9 cellular contexts compared by ENCODE assay signal in the genomic region with DNA sequence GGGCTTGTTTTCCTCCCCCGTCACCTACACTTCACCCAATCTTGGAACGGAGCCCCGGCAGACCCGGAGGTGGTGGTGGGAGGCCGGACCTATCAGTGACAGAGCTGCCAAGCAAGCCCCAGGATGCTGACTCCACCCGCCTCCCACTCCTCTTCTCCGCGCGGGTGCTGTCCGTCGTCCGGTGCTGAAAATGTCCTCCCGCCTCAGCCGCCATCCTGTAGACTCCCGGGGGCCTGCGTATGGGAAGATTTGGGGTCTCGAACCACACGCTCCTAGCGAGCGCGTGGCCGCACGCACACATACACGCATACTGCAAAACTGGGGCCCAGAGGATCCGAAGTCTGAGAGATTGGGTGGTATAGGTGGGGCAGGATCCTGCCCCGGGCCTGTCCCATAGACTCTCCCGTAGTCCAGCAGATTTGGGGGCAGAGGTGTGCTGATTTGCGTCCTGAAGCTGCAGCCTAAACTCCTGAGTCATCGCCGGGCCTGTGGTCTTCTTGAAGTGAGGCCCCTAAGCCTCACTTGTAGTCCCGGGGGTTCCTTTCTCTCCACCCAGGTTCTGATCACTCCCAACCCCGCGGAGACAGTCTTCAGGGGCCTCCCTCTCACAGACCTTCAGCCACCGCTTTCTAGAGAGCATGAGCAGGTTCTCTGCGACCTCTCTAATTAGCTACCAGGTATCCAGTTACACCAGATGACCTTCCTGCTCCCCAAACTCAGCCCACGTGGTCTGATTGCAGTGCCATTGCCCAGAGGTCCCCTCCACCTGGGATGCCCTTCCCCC. TPM values are rescaled to one million over a fixed set of nuclear protein-coding genes. Genes with fewer than 3 reads are reported as not detected.
DNase-seq lines count a peak whose midpoint lies in the region; TF ChIP-seq lines count a peak whose summit lies in the region.
"Had no signal": no experiment of that assay in that cellular context is flagged by ENCODE, and none has a peak within 500 bp of the region (broad histone marks: within the 10 kb centered on the region; RNA-seq: fewer than 3 reads in every experiment).

No MANE protein-coding gene starts in this region.

- TF ChIP-seq CTCF in GM13976 (IDR thresholded peaks at IDR 0.05; ENCODE audit: borderline replicate concordance, control extremely low read depth, extremely low read depth, insufficient read depth, missing control alignments), result no peak
- TF ChIP-seq CTCF in HFF-Myc (IDR thresholded peaks at IDR 0.05; ENCODE audit: low read depth, low read length, missing control alignments), result no peak
- no peak for TF ChIP-seq CTCF in fibroblast of lung (conservative IDR thresholded peaks at IDR 0.05 in 1 of 2, IDR thresholded peaks at IDR 0.05 in 1 of 2; ENCODE audit: low read depth in 1 of 2, low read length in 2 of 2)
- TF ChIP-seq CTCF in neural progenitor cell (IDR thresholded peaks at IDR 0.05), result no peak
- TF ChIP-seq CTCF in testis (IDR thresholded peaks at IDR 0.05), result no peak

- intact Hi-C loops in testis (cut with DNase I; ENCODE audit: low total_unique reads), result no loop called here

- H3K9ac ChIP-seq in fibroblast of lung (ENCODE audit: insufficient read depth, low read length), result peak overlapping the region; percentile 98
- no peak overlapping the region for H3K9ac ChIP-seq in neural progenitor cell

- no peaks in the 10 kb centered on the region for H4K20me1 ChIP-seq in fibroblast of lung (ENCODE audit: control insufficient read depth, extremely low read depth, insufficient read depth, low read length)
- H4K20me1 ChIP-seq in neural progenitor cell (ENCODE audit: low read depth), result peaks cover 37% of the 10 kb centered on the region

- peaks cover 19% of the 10 kb centered on the region for H3F3A ChIP-seq in neural progenitor cell (ENCODE audit: low read depth)

- TF ChIP-seq POLR2A in testis (IDR thresholded peaks at IDR 0.05), result no peak

- peak overlapping the region; percentile 92 for H3K4me2 ChIP-seq in fibroblast of lung (ENCODE audit: extremely low read depth, insufficient read depth, low read length)
- H3K4me2 ChIP-seq in neural progenitor cell, result peak overlapping the region; percentile 78

- H3K36me3 ChIP-seq in fibroblast of lung (ENCODE audit: control insufficient read depth, insufficient read depth, low read length) (peaks cover 13% of the 10 kb centered on the region), neural progenitor cell (no peaks in the 10 kb centered on the region), testis (ENCODE audit: low read depth, missing control alignments) (no peaks in the 10 kb centered on the region)

- H3K4me3 ChIP-seq in HFF-Myc (replicated peaks; ENCODE audit: low read depth, low read length), result peak overlapping the region; percentile 84
- peak overlapping the region; percentile 76 to 95 (median 82) for H3K4me3 ChIP-seq in fibroblast of lung (replicated peaks in 1 of 4; ENCODE audit: control extremely low read depth in 1 of 4, insufficient read depth in 1 of 4, low read depth in 3 of 4, low read length in 4 of 4)
- H3K4me3 ChIP-seq in neural progenitor cell, result peak overlapping the region; percentile 81
- H3K4me3 ChIP-seq in testis, result peak overlapping the region; percentile 73 to 94

- peaks cover 39% of the 10 kb centered on the region for H3K27me3 Mint-ChIP-seq in neural progenitor cell (ENCODE audit: insufficient read depth, low read depth)

- no peaks in the 10 kb centered on the region for H3K36me3 Mint-ChIP-seq in neural progenitor cell

- H3K27me3 ChIP-seq in fibroblast of lung (ENCODE audit: control insufficient read depth, insufficient read depth, low read length), result peaks cover 23% of the 10 kb centered on the region
- H3K27me3 ChIP-seq in neural progenitor cell, result peaks cover 49% of the 10 kb centered on the region
- no peaks in the 10 kb centered on the region for H3K27me3 ChIP-seq in testis

- peak overlapping the region; percentile 98 for H3K4me3 Mint-ChIP-seq in neural progenitor cell

- H3K9me3 ChIP-seq in fibroblast of lung (ENCODE audit: control insufficient read depth, insufficient read depth, low read depth, low read length) (no peaks in the 10 kb centered on the region), neural progenitor cell (ENCODE audit: low read depth) (no peaks in the 10 kb centered on the region), testis (no peaks in the 10 kb centered on the region)

- in situ Hi-C loops in GM13976 (cut with MboI; ENCODE audit: low sequenced_read_pairs, unreplicated experiment), result no loop called here

- WGBS in testis, 2 donors, result 5 to 6% methylated on average over 27 to 36 of the region's 36 CpGs

- H3K4me1 ChIP-seq in fibroblast of lung (ENCODE audit: control insufficient read depth, extremely low read depth, insufficient read depth, low read length), result peaks cover 8% of the 10 kb centered on the region
- H3K4me1 ChIP-seq in neural progenitor cell, result peaks cover 5% of the 10 kb centered on the region
- H3K4me1 ChIP-seq in testis, result peaks cover 22% of the 10 kb centered on the region

- H3K79me2 ChIP-seq in fibroblast of lung (ENCODE audit: control insufficient read depth, insufficient read depth, low read length), result peaks cover 25% of the 10 kb centered on the region
- peaks cover 8% of the 10 kb centered on the region for H3K79me2 ChIP-seq in neural progenitor cell (ENCODE audit: low read depth)

- peak overlapping the region; percentile 73 for H2AFZ ChIP-seq in fibroblast of lung (ENCODE audit: low read length)
- no peak overlapping the region for H2AFZ ChIP-seq in neural progenitor cell (replicated peaks)

- peak; percentile 93 for DNase-seq in GM13976 (ENCODE audit: low spot score)
- DNase-seq in HFF-Myc (ENCODE audit: extremely low read depth, low read depth), result no peak
- peak; percentile 82 for DNase-seq in NCI-H2227 (lab: John Stamatoyannopoulos, UW; ENCODE audit: unreplicated experiment)
- peak; percentile 80 for DNase-seq in activated T-cell treated with anti-CD3 and anti-CD28 coated beads for 48 hours (ENCODE audit: low read depth)
- DNase-seq in fibroblast of lung (ENCODE audit: low read depth in 2 of 2), result no peak
- DNase-seq in neural progenitor cell (ENCODE audit: low spot score), result peak; percentile 92
- DNase-seq in testis, result peak; percentile 77
- DNase-seq in NCI-H1694 (lab: John Stamatoyannopoulos, UW), result no peak

- no peak overlapping the region for H3K27ac Mint-ChIP-seq in neural progenitor cell

- H3K27ac ChIP-seq in fibroblast of lung (ENCODE audit: insufficient read depth, low read length) (peak overlapping the region; percentile 95), neural progenitor cell (peak overlapping the region; percentile 27), testis (peak overlapping the region; percentile 5 to 84)

- H3K4me1 Mint-ChIP-seq in neural progenitor cell, result peaks cover 38% of the 10 kb centered on the region

- peaks cover 5% of the 10 kb centered on the region for H3K9me3 Mint-ChIP-seq in neural progenitor cell

RNA-seq across cellular contexts. Expression of gene YIF1A, which starts 0.8 kb away (rescaled TPM):
- total RNA-seq in fibroblast of lung, result 134 and 167 TPM in 2 replicates
- polyA plus RNA-seq in fibroblast of lung, result 160 and 161 TPM in 2 replicates
- polyA plus RNA-seq in fibroblast of lung (2012), result 163 and 164 TPM in 2 replicates
- 269 and 272 TPM in 2 replicates for polyA minus RNA-seq in fibroblast of lung (ENCODE audit: low replicate concordance)
- 19.0 and 41.0 TPM in 2 replicates for total RNA-seq in neural progenitor cell (ENCODE audit: low replicate concordance)
- total RNA-seq in testis, result 10 to 100 TPM; 60.5 to 94.1 TPM
- 82.6 TPM for polyA plus RNA-seq in testis (ENCODE audit: insufficient read depth, low read depth, low replicate concordance)

RNA-seq across cellular contexts. Expression of gene TMEM151A, which starts 2.0 kb away (rescaled TPM):
- total RNA-seq in fibroblast of lung (under 0.01 TPM in 2 replicates), neural progenitor cell (ENCODE audit: low replicate concordance) (0.03 TPM in 1 of 2 replicates, not detected in the other), testis (1 to 10 TPM; 1.4 to 1.7 TPM)
- polyA plus RNA-seq in fibroblast of lung (not detected in 2 replicates), testis (ENCODE audit: insufficient read depth, low read depth, low replicate concordance) (0.90 TPM)
- polyA plus RNA-seq in fibroblast of lung (2012), result 0.07 TPM in 1 of 2 replicates, not detected in the other
- polyA minus RNA-seq in fibroblast of lung (ENCODE audit: low replicate concordance), result not detected in 2 replicates

RNA-seq across cellular contexts. Expression of gene CNIH2, which starts 11.8 kb away (rescaled TPM):
- total RNA-seq in fibroblast of lung, result 0.17 TPM in 1 of 2 replicates, not detected in the other
- 0.57 and 1.4 TPM in 2 replicates for polyA plus RNA-seq in fibroblast of lung
- 0.50 and 1.7 TPM in 2 replicates for polyA plus RNA-seq in fibroblast of lung (2012)
- polyA minus RNA-seq in fibroblast of lung (ENCODE audit: low replicate concordance), result not detected in 2 replicates
- total RNA-seq in neural progenitor cell (ENCODE audit: low replicate concordance), result 5.6 and 5.7 TPM in 2 replicates
- 1 to 10 TPM; 4.0 to 7.4 TPM for total RNA-seq in testis
- 17.3 TPM for polyA plus RNA-seq in testis (ENCODE audit: insufficient read depth, low read depth, low replicate concordance)

RNA-seq across cellular contexts. Expression of gene RAB1B, which starts 21.3 kb away (rescaled TPM):
- total RNA-seq in fibroblast of lung, result 43.7 and 63.6 TPM in 2 replicates
- polyA plus RNA-seq in fibroblast of lung, result 140 and 221 TPM in 2 replicates
- 174 and 255 TPM in 2 replicates for polyA plus RNA-seq in fibroblast of lung (2012)
- polyA minus RNA-seq in fibroblast of lung (ENCODE audit: low replicate concordance), result 370 and 488 TPM in 2 replicates
- total RNA-seq in neural progenitor cell (ENCODE audit: low replicate concordance), result 54.0 and 85.5 TPM in 2 replicates
- total RNA-seq in testis, result 100 to 1,000 TPM in 1 of 2 donors, 10 to 100 TPM in 1; 63.2 to 107 TPM
- polyA plus RNA-seq in testis (ENCODE audit: insufficient read depth, low read depth, low replicate concordance), result 180 TPM

RNA-seq across cellular contexts. Expression of gene CD248, which starts 27.1 kb away (rescaled TPM):
- total RNA-seq in fibroblast of lung (52.6 and 95.6 TPM in 2 replicates), neural progenitor cell (ENCODE audit: low replicate concordance) (0.62 and 0.99 TPM in 2 replicates), testis (1 to 10 TPM; 3.9 to 6.4 TPM)
- polyA plus RNA-seq in fibroblast of lung (98.8 and 132 TPM in 2 replicates), testis (ENCODE audit: insufficient read depth, low read depth, low replicate concordance) (35.5 TPM)
- polyA plus RNA-seq in fibroblast of lung (2012), result 418 and 663 TPM in 2 replicates
- polyA minus RNA-seq in fibroblast of lung (ENCODE audit: low replicate concordance), result 333 and 643 TPM in 2 replicates
- total RNA-seq: renal cortical epithelial cell had no signal

Comparison
In these comparisons a context has a peak if more than half of its experiments do, and no peak if none do; other contexts are left out.
1. DNase-seq: peak in GM13976 (single experiment), NCI-H2227 (single experiment), activated T-cell treated with anti-CD3 and anti-CD28 coated beads for 48 hours (single experiment), neural progenitor cell (single experiment) and testis (single experiment); none in HFF-Myc (single experiment), fibroblast of lung (0 of 2) and NCI-H1694 (single experiment).
2. H3K27ac ChIP-seq: peak in every context shown above with its lines; median percentile 95 in fibroblast of lung; 44 in testis; 27 in neural progenitor cell.
3. Peak in every context shown above with its lines, with median percentiles within 50 percentile points of each other: H3K4me3 ChIP-seq.